25 cellular contexts compared by ENCODE assay signal in genomic region chr9:86764230-86765039, GRCh38.
DNase-seq lines count a peak whose midpoint lies in the region; ATAC-seq, FAIRE-seq and TF ChIP-seq lines count a peak whose summit lies in the region.
"Had no signal": no experiment of that assay in that cellular context is flagged by ENCODE, and none has a peak within 500 bp of the region (broad histone marks: within the 10 kb centered on the region; RNA-seq: fewer than 3 reads in every experiment).

No MANE protein-coding gene starts in this region.

- H3K4me3 ChIP-seq in HepG2 (replicated peaks in 1 of 3; ENCODE audit: insufficient read depth in 1 of 3, low read depth in 2 of 3, low read length in 3 of 3) (no peak overlapping the region), SJCRH30 (no peak overlapping the region)
- H3K4me3 ChIP-seq: lung, tibial artery had no signal

- H3K27me3 ChIP-seq in HepG2 (ENCODE audit: control insufficient read depth in 1 of 2, insufficient read depth in 2 of 2, low read length in 2 of 2) (peaks cover 0 to 1% of the 10 kb centered on the region in 2 experiments; a peak in 1 of 5 replicates), SJCRH30 (no peaks in the 10 kb centered on the region)
- H3K27me3 ChIP-seq: tibial artery had no signal

- TF ChIP-seq POLR2A in HepG2 (IDR thresholded peaks at IDR 0.05; ENCODE audit: insufficient read depth in 1 of 2, low read depth in 2 of 2, low read length in 2 of 2), result no peak

- CTCF ChIA-PET in HepG2 (lab: Yijun Ruan, JAX; ENCODE audit: low intra/inter-chr PET ratio, low total read pairs), result no interaction called here

- intact Hi-C loops in HepG2 (cut with micrococcal nuclease; ENCODE audit: unreplicated experiment), result no loop called here

- H3K4me3 Mint-ChIP-seq in type B pancreatic cell, result no peak overlapping the region
- H3K4me3 Mint-ChIP-seq: activated CD4-positive, alpha-beta T cell treated with anti-CD3 and anti-CD28 coated beads, Interleukin-2, amount 10 ng/mL, durations not matched to agents 7 days and 5 days; B cell; natural killer cell treated with Interleukin-12 subunit alpha and Interleukin-12 subunit beta and Interleukin-15 and Interleukin-18, amount 100 ng/mL, for 72 hours; T-cell had no signal

- H3K27ac ChIP-seq in HepG2 (ENCODE audit: extremely low read length, insufficient read depth, low read length) (no peak overlapping the region), SJCRH30 (no peak overlapping the region)
- H3K27ac ChIP-seq: tibial artery had no signal

- TF ChIP-seq EP300 in HepG2 (IDR thresholded peaks at IDR 0.05; ENCODE audit: low read depth in 2 of 2, low read length in 2 of 2) (no peak), HepG2 (CRISPR knock-in tag; IDR thresholded peaks at IDR 0.05; ENCODE audit: borderline replicate concordance) (no peak)

- FAIRE-seq in HepG2 (lab: Jason Lieb, UNC), result no peak
- FAIRE-seq: endometrium, islet of Langerhans had no signal

- H3K9me3 ChIP-seq in HepG2 (ENCODE audit: low read length), result no peaks in the 10 kb centered on the region
- H3K9me3 ChIP-seq in SJCRH30 (replicated peaks), result peaks cover 5% of the 10 kb centered on the region; the same call in 1 of the 2 replicates
- H3K9me3 ChIP-seq: Caco-2, tibial artery had no signal

- H3K4me1 ChIP-seq in HepG2 (ENCODE audit: insufficient read depth, low read length) (no peaks in the 10 kb centered on the region), SJCRH30 (peaks cover 21% of the 10 kb centered on the region)
- H3K4me1 ChIP-seq: Caco-2, tibial artery had no signal

- no peak overlapping the region for H3K9ac ChIP-seq in HepG2 (ENCODE audit: insufficient read depth, low read depth, low read length)

- POLR2A ChIA-PET in HepG2 (lab: Yijun Ruan, JAX), result no interaction called here

- BruUV-seq in HepG2 (replicated peaks; lab: Mats Ljungman, UMichigan), result no TSS peak

- peak overlapping the region; percentile 59 for H3K27ac Mint-ChIP-seq in type B pancreatic cell
- H3K27ac Mint-ChIP-seq: activated CD4-positive, alpha-beta T cell treated with anti-CD3 and anti-CD28 coated beads, Interleukin-2, amount 10 ng/mL, durations not matched to agents 7 days and 5 days; B cell; natural killer cell treated with Interleukin-12 subunit alpha and Interleukin-12 subunit beta and Interleukin-15 and Interleukin-18, amount 100 ng/mL, for 72 hours; T-cell had no signal

- H3K36me3 ChIP-seq in HepG2 (replicated peaks in 1 of 2; ENCODE audit: control insufficient read depth in 1 of 2, insufficient read depth in 2 of 2, low read length in 2 of 2), result no peaks in the 10 kb centered on the region
- H3K36me3 ChIP-seq in SJCRH30, result no peaks in the 10 kb centered on the region
- H3K36me3 ChIP-seq: tibial artery had no signal

- H2AFZ ChIP-seq in HepG2 (ENCODE audit: low read length), result no peak overlapping the region

- H3K4me1 Mint-ChIP-seq in type B pancreatic cell (ENCODE audit: unreplicated experiment), result peaks cover 13% of the 10 kb centered on the region
- H3K4me1 Mint-ChIP-seq: activated CD4-positive, alpha-beta T cell treated with anti-CD3 and anti-CD28 coated beads, Interleukin-2, amount 10 ng/mL, durations not matched to agents 7 days and 5 days; B cell; T-cell had no signal

- ATAC-seq in HepG2 (no peak), GM21515 (IDR thresholded peaks at IDR 0.05; ENCODE audit: unreplicated experiment) (no peak)
- ATAC-seq: T-cell had no signal

- TF ChIP-seq RAD21 in HepG2 (CRISPR knock-in tag; IDR thresholded peaks at IDR 0.05), result no peak

- peak; percentile 63 to 64 for DNase-seq in Kasumi-1 (lab: John Stamatoyannopoulos, UW)
- peak; percentile 59 for DNase-seq in SKM-1 treated with dmso at 0.1 percent for 144 hours (lab: John Stamatoyannopoulos, UW; ENCODE audit: unreplicated experiment)
- no peak for DNase-seq in HepG2 (ENCODE audit: low spot score)
- no peak for DNase-seq in type B pancreatic cell (ENCODE audit: extremely low spot score, unreplicated experiment)
- DNase-seq in SHP77 (lab: John Stamatoyannopoulos, UW), result no peak
- DNase-seq in SJCRH30, result no peak
- DNase-seq: activated CD4-positive, alpha-beta T cell treated with anti-CD3 and anti-CD28 coated beads, Interleukin-2, amount 10 ng/mL, durations not matched to agents 7 days and 5 days; activated CD8-positive, alpha-beta memory T cell treated with anti-CD3 and anti-CD28 coated beads, Interleukin-2, amount 50 U/mL, for 4 hours; activated effector memory CD4-positive, alpha-beta T cell treated with Interleukin-2 at 50 U/mL for 16 hours; Caco-2; cortex of kidney; H7; hypothalamus; NCI-H1436 treated with DMSO at 0.1 percent for 48 hours; NCI-H524; stimulated activated CD4-positive, alpha-beta T cell treated with anti-CD3 and anti-CD28 coated beads, Interleukin-2, amount 100 ng/mL, for 24 hours; stimulated activated naive CD4-positive, alpha-beta T cell; T-cell; tibial artery had no signal

- H4K20me1 ChIP-seq in HepG2 (ENCODE audit: insufficient read depth, low read length), result no peaks in the 10 kb centered on the region

- H3K9me3 Mint-ChIP-seq in type B pancreatic cell, result peaks cover 4% of the 10 kb centered on the region
- H3K9me3 Mint-ChIP-seq: natural killer cell treated with Interleukin-12 subunit alpha and Interleukin-12 subunit beta and Interleukin-15 and Interleukin-18, amount 100 ng/mL, for 72 hours had no signal

- TF ChIP-seq CTCF in HepG2 (CRISPR knock-in tag; IDR thresholded peaks at IDR 0.05), result no peak
- no peak for TF ChIP-seq CTCF in type B pancreatic cell (conservative IDR thresholded peaks at IDR 0.05)

- no peaks in the 10 kb centered on the region for H3K27me3 Mint-ChIP-seq in type B pancreatic cell
- H3K27me3 Mint-ChIP-seq: activated CD4-positive, alpha-beta T cell treated with anti-CD3 and anti-CD28 coated beads, Interleukin-2, amount 10 ng/mL, durations not matched to agents 7 days and 5 days; B cell had no signal

- no peaks in the 10 kb centered on the region for H3K36me3 Mint-ChIP-seq in type B pancreatic cell
- H3K36me3 Mint-ChIP-seq: natural killer cell treated with Interleukin-12 subunit alpha and Interleukin-12 subunit beta and Interleukin-15 and Interleukin-18, amount 100 ng/mL, for 72 hours; T-cell had no signal

- H3K4me2 ChIP-seq in HepG2 (ENCODE audit: low read depth, low read length), result no peak overlapping the region

- no peaks in the 10 kb centered on the region for H3K79me2 ChIP-seq in HepG2 (ENCODE audit: insufficient read depth, low read length)

- in situ Hi-C loops in HepG2 (cut with HindIII; ENCODE audit: extremely low pct_ligation_motif_present, low pct_unique_long_range_greater_than_20kb), result no loop called here

- WGBS in HepG2 (ENCODE audit: low lambda C conversion rate), result 53% methylated on average over 12 of the region's 19 CpGs

TF ChIP-seq in HepG2, 621 proteins besides CTCF, POLR2A, EP300 and RAD21:
- TF ChIP-seq ZNF331 (CRISPR knock-in tag; IDR thresholded peaks at IDR 0.05) (no peak), CREB1 (IDR thresholded peaks at IDR 0.05) (0 out of 2 replicates have a peak, but pooled peaks have one; percentile 43), CREB1 (CRISPR knock-in tag; IDR thresholded peaks at IDR 0.05) (no peak)

Comparison
In these comparisons a context has a peak if more than half of its experiments do, and no peak if none do; other contexts are left out.
1. DNase-seq: peak in Kasumi-1 (2 of 2) and SKM-1 treated with dmso at 0.1 percent for 144 hours (single experiment); none in HepG2 (single experiment), type B pancreatic cell (single experiment), SHP77 (0 of 2) and SJCRH30 (0 of 2).